ENCODE assay signal across 1 cellular context in genomic region chr17:68101075-68101991, GRCh38.
TF ChIP-seq lines count a peak whose summit lies in the region.

No MANE protein-coding gene starts in this region.

TF ChIP-seq in HepG2, 621 proteins besides CTCF, POLR2A, EP300 and RAD21 (continued from another document and continues in another):
- no peak; the same call in 1 of the 2 replicates for TF ChIP-seq CENPBD1 (CRISPR knock-in tag; IDR thresholded peaks at IDR 0.05; ENCODE audit: borderline replicate concordance, low read depth)
- TF ChIP-seq JUN (CRISPR knock-in tag; IDR thresholded peaks at IDR 0.05), result peak; percentile 91
- TF ChIP-seq ZNF276 (CRISPR knock-in tag; IDR thresholded peaks at IDR 0.05; ENCODE audit: low read depth), result peak; percentile 97
- TF ChIP-seq, protein P1, sequence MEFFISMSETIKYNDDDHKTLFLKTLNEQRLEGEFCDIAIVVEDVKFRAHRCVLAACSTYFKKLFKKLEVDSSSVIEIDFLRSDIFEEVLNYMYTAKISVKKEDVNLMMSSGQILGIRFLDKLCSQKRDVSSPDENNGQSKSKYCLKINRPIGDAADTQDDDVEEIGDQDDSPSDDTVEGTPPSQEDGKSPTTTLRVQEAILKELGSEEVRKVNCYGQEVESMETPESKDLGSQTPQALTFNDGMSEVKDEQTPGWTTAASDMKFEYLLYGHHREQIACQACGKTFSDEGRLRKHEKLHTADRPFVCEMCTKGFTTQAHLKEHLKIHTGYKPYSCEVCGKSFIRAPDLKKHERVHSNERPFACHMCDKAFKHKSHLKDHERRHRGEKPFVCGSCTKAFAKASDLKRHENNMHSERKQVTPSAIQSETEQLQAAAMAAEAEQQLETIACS (CRISPR knock-in tag; IDR thresholded peaks at IDR 0.05), result peak; percentile 85
- no peak for TF ChIP-seq HNRNPH1 (optimal IDR thresholded peaks at IDR 0.05; ENCODE audit: low read depth, low read length)
- peak; percentile 44; the same call in 1 of the 2 replicates for TF ChIP-seq ISX (CRISPR knock-in tag; conservative IDR thresholded peaks at IDR 0.05)
- TF ChIP-seq HMG20A (CRISPR knock-in tag; IDR thresholded peaks at IDR 0.05; ENCODE audit: borderline replicate concordance), result no peak; the same call in 1 of the 2 replicates
- TF ChIP-seq ARID5B (CRISPR knock-in tag; IDR thresholded peaks at IDR 0.05), result peak; percentile 81
- peak; percentile 89 for TF ChIP-seq REPIN1 (CRISPR knock-in tag; IDR thresholded peaks at IDR 0.05; ENCODE audit: borderline replicate concordance, low read depth)
- TF ChIP-seq ZBTB20 (CRISPR knock-in tag; IDR thresholded peaks at IDR 0.05; ENCODE audit: borderline replicate concordance, low read depth), result peak; percentile 93
- TF ChIP-seq ZNF83 (CRISPR knock-in tag; IDR thresholded peaks at IDR 0.05; ENCODE audit: borderline replicate concordance), result peak; percentile 97
- peak; percentile 67 for TF ChIP-seq FOXA3 (CRISPR knock-in tag; IDR thresholded peaks at IDR 0.05)
- peak; percentile 56; the same call in 1 of the 2 replicates for TF ChIP-seq ZMYM3 (CRISPR knock-in tag; IDR thresholded peaks at IDR 0.05)
- TF ChIP-seq ZNF740 (CRISPR knock-in tag; IDR thresholded peaks at IDR 0.05), result peak; percentile 83
- TF ChIP-seq PAXIP1 (CRISPR knock-in tag; conservative IDR thresholded peaks at IDR 0.05), result peak; percentile 75
- peak; percentile 62 for TF ChIP-seq NFYB (CRISPR knock-in tag; IDR thresholded peaks at IDR 0.05)
- TF ChIP-seq, protein P2, sequence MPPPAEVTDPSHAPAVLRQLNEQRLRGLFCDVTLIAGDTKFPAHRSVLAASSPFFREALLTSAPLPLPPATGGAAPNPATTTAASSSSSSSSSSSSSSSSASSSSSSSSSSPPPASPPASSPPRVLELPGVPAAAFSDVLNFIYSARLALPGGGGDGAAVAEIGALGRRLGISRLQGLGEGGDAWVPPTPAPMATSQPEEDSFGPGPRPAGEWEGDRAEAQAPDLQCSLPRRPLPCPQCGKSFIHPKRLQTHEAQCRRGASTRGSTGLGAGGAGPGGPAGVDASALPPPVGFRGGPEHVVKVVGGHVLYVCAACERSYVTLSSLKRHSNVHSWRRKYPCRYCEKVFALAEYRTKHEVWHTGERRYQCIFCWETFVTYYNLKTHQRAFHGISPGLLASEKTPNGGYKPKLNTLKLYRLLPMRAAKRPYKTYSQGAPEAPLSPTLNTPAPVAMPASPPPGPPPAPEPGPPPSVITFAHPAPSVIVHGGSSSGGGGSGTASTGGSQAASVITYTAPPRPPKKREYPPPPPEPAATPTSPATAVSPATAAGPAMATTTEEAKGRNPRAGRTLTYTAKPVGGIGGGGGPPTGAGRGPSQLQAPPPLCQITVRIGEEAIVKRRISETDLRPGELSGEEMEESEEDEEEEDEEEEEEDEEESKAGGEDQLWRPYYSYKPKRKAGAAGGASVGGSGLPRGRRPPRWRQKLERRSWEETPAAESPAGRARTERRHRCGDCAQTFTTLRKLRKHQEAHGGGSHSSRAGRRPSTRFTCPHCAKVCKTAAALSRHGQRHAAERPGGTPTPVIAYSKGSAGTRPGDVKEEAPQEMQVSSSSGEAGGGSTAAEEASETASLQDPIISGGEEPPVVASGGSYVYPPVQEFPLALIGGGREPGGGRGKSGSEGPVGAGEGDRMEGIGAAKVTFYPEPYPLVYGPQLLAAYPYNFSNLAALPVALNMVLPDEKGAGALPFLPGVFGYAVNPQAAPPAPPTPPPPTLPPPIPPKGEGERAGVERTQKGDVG (CRISPR knock-in tag; IDR thresholded peaks at IDR 0.05; ENCODE audit: borderline replicate concordance), result peak; percentile 90
- TF ChIP-seq HDAC2 (CRISPR knock-in tag; IDR thresholded peaks at IDR 0.05), result peak; percentile 77; the same call in 1 of the 2 replicates
- peak; percentile 78; the same call in 1 of the 2 replicates for TF ChIP-seq ZNF782 (CRISPR knock-in tag; IDR thresholded peaks at IDR 0.05; ENCODE audit: borderline replicate concordance)
- TF ChIP-seq, protein P3, sequence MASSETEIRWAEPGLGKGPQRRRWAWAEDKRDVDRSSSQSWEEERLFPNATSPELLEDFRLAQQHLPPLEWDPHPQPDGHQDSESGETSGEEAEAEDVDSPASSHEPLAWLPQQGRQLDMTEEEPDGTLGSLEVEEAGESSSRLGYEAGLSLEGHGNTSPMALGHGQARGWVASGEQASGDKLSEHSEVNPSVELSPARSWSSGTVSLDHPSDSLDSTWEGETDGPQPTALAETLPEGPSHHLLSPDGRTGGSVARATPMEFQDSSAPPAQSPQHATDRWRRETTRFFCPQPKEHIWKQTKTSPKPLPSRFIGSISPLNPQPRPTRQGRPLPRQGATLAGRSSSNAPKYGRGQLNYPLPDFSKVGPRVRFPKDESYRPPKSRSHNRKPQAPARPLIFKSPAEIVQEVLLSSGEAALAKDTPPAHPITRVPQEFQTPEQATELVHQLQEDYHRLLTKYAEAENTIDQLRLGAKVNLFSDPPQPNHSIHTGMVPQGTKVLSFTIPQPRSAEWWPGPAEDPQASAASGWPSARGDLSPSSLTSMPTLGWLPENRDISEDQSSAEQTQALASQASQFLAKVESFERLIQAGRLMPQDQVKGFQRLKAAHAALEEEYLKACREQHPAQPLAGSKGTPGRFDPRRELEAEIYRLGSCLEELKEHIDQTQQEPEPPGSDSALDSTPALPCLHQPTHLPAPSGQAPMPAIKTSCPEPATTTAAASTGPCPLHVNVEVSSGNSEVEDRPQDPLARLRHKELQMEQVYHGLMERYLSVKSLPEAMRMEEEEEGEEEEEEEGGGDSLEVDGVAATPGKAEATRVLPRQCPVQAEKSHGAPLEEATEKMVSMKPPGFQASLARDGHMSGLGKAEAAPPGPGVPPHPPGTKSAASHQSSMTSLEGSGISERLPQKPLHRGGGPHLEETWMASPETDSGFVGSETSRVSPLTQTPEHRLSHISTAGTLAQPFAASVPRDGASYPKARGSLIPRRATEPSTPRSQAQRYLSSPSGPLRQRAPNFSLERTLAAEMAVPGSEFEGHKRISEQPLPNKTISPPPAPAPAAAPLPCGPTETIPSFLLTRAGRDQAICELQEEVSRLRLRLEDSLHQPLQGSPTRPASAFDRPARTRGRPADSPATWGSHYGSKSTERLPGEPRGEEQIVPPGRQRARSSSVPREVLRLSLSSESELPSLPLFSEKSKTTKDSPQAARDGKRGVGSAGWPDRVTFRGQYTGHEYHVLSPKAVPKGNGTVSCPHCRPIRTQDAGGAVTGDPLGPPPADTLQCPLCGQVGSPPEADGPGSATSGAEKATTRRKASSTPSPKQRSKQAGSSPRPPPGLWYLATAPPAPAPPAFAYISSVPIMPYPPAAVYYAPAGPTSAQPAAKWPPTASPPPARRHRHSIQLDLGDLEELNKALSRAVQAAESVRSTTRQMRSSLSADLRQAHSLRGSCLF (CRISPR knock-in tag; IDR thresholded peaks at IDR 0.05; ENCODE audit: borderline replicate concordance), result peak; percentile 63; the same call in 1 of the 2 replicates
- TF ChIP-seq ZNF563 (CRISPR knock-in tag; IDR thresholded peaks at IDR 0.05), result peak; percentile 99
- TF ChIP-seq MAZ (IDR thresholded peaks at IDR 0.05; ENCODE audit: borderline replicate concordance, low read depth, low read length), result peak; percentile 91
- peak; percentile 97 for TF ChIP-seq MAZ (CRISPR knock-in tag; IDR thresholded peaks at IDR 0.05; ENCODE audit: low read depth)
- TF ChIP-seq GFI1 (CRISPR knock-in tag; IDR thresholded peaks at IDR 0.05; ENCODE audit: borderline replicate concordance), result peak; percentile 51; the same call in 1 of the 2 replicates
- TF ChIP-seq TBL1XR1 (IDR thresholded peaks at IDR 0.05; ENCODE audit: borderline replicate concordance, low read length, partially characterized antibody), result no peak
- TF ChIP-seq HES4 (CRISPR knock-in tag; IDR thresholded peaks at IDR 0.05; ENCODE audit: borderline replicate concordance), result peak; percentile 99
- TF ChIP-seq, protein P4, sequence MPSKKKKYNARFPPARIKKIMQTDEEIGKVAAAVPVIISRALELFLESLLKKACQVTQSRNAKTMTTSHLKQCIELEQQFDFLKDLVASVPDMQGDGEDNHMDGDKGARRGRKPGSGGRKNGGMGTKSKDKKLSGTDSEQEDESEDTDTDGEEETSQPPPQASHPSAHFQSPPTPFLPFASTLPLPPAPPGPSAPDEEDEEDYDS (CRISPR knock-in tag; IDR thresholded peaks at IDR 0.05), result peak; percentile 89
- TF ChIP-seq ZNF776 (CRISPR knock-in tag; IDR thresholded peaks at IDR 0.05), result peak; percentile 98
- peak; percentile 94 for TF ChIP-seq ZNF329 (CRISPR knock-in tag; IDR thresholded peaks at IDR 0.05; ENCODE audit: low read depth)
- TF ChIP-seq, protein P5, sequence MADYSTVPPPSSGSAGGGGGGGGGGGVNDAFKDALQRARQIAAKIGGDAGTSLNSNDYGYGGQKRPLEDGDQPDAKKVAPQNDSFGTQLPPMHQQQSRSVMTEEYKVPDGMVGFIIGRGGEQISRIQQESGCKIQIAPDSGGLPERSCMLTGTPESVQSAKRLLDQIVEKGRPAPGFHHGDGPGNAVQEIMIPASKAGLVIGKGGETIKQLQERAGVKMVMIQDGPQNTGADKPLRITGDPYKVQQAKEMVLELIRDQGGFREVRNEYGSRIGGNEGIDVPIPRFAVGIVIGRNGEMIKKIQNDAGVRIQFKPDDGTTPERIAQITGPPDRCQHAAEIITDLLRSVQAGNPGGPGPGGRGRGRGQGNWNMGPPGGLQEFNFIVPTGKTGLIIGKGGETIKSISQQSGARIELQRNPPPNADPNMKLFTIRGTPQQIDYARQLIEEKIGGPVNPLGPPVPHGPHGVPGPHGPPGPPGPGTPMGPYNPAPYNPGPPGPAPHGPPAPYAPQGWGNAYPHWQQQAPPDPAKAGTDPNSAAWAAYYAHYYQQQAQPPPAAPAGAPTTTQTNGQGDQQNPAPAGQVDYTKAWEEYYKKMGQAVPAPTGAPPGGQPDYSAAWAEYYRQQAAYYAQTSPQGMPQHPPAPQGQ (CRISPR knock-in tag; IDR thresholded peaks at IDR 0.05; ENCODE audit: borderline replicate concordance), result peak; percentile 75; the same call in 1 of the 2 replicates
- TF ChIP-seq ATF7-NPFF (CRISPR knock-in tag; IDR thresholded peaks at IDR 0.05; ENCODE audit: low read depth), result peak; percentile 99
- peak; percentile 77 for TF ChIP-seq BCL6 (CRISPR knock-in tag; IDR thresholded peaks at IDR 0.05)
- peak; percentile 62; the same call in 1 of the 2 replicates for TF ChIP-seq ZNF772 (CRISPR knock-in tag; IDR thresholded peaks at IDR 0.05)
- TF ChIP-seq TBX3 (IDR thresholded peaks at IDR 0.05; ENCODE audit: borderline replicate concordance), result no peak
